Comparison of ENCODE assay signal across 8 cellular contexts in genomic region chr10:110225441-110225755, GRCh38. TPM values are rescaled to one million over a fixed set of nuclear protein-coding genes. Genes with fewer than 3 reads are reported as not detected.
DNase-seq lines count a peak whose midpoint lies in the region; ATAC-seq, FAIRE-seq and TF ChIP-seq lines count a peak whose summit lies in the region.

No MANE protein-coding gene starts in this region.

- CTCF ChIA-PET in A549 (lab: Yijun Ruan, JAX) = interaction anchor here (1.0 to 9.1 kb wide), 9 partner anchors 8 to 110 kb away, joined by 3 to 176 read pairs (median 3); partner anchors contain the start of gene MXI1

- H3K27me3 Mint-ChIP-seq in endothelial cell (ENCODE audit: unreplicated experiment) = peaks cover 15% of the 10 kb centered on the region

- no peaks in the 10 kb centered on the region for H3K9me3 Mint-ChIP-seq in endothelial cell (ENCODE audit: unreplicated experiment)

- no peaks in the 10 kb centered on the region for H3K27me3 ChIP-seq in MG63

- H3K4me3 Mint-ChIP-seq in endothelial cell (ENCODE audit: unreplicated experiment) = peak overlapping the region; percentile 89

- 6% methylated on average over 8 of the region's 8 CpGs for WGBS in A549 (ENCODE audit: missing lambda C conversion rate)

- TF ChIP-seq CTCF in A549 (IDR thresholded peaks at IDR 0.05) = no peak
- no peak for TF ChIP-seq CTCF in endothelial cell (IDR thresholded peaks at IDR 0.05; ENCODE audit: unreplicated experiment)
- TF ChIP-seq CTCF in retinal pigment epithelial cell (conservative IDR thresholded peaks at IDR 0.05; ENCODE audit: low read depth, low read length) = no peak

- TF ChIP-seq EP300 in A549 (IDR thresholded peaks at IDR 0.05) = no peak

- no peak for TF ChIP-seq POLR2A in A549 (IDR thresholded peaks at IDR 0.05; ENCODE audit: low read length)

- TF ChIP-seq RAD21 in A549 (conservative IDR thresholded peaks at IDR 0.05 in 1 of 2, IDR thresholded peaks at IDR 0.05 in 1 of 2) = no peak

- peak overlapping the region; percentile 74 for H3K4me2 ChIP-seq in A549

- H3K4me1 Mint-ChIP-seq in endothelial cell (ENCODE audit: unreplicated experiment) = peaks cover 28% of the 10 kb centered on the region

- H3K4me3 ChIP-seq in A549 (peak overlapping the region; percentile 65), MG63 (peak overlapping the region; percentile 86), retinal pigment epithelial cell (ENCODE audit: low read length) (peak overlapping the region; percentile 58)

- H3K36me3 Mint-ChIP-seq in endothelial cell (ENCODE audit: low read depth, unreplicated experiment) = peaks cover 12% of the 10 kb centered on the region

- DNase-seq in A549 (ENCODE audit: low read depth in 1 of 2, low spot score in 1 of 2) (no peak), MG63 (no peak), endothelial cell (ENCODE audit: low spot score) (no peak), retinal pigment epithelial cell (ENCODE audit: low read depth) (no peak), GM19239 (ENCODE audit: insufficient read length, low spot score) (no peak), NCI-H1105 (lab: John Stamatoyannopoulos, UW) (no peak), HuH-7.5 (ENCODE audit: low spot score) (no peak)

- peak overlapping the region; percentile 39 for H3K27ac Mint-ChIP-seq in endothelial cell (ENCODE audit: unreplicated experiment)

- H3K4me1 ChIP-seq in A549 = peaks cover 10% of the 10 kb centered on the region; the same call in 2 of the 3 replicates

- FAIRE-seq in A549 (lab: Jason Lieb, UNC) = no peak
- no peak for FAIRE-seq in GM19239 (lab: Jason Lieb, UNC)

- H3K9me3 ChIP-seq in A549 (no peaks in the 10 kb centered on the region), MG63 (no peaks in the 10 kb centered on the region)

- ATAC-seq in A549 = no peak
- peak; percentile 8 for ATAC-seq in GM19372 (IDR thresholded peaks at IDR 0.05; ENCODE audit: low read depth, unreplicated experiment)

- H3K36me3 ChIP-seq in MG63 = 0 out of 2 replicates have a peak, but pooled peaks cover 2% of the 10 kb centered on the region

- POLR2A ChIA-PET in A549 (lab: Yijun Ruan, JAX) = interaction anchor here (1.1 kb wide), 1 partner anchor 14 kb away, joined by 3 read pairs; no protein-coding TSS in a partner anchor

- peak overlapping the region; percentile 78 to 89 for H3K27ac ChIP-seq in A549

TF ChIP-seq in A549, 52 proteins besides CTCF, POLR2A, EP300 and RAD21:
- no peak for TF ChIP-seq KDM1A (IDR thresholded peaks at IDR 0.05; ENCODE audit: low read depth)
- no peak for TF ChIP-seq RARB (CRISPR knock-in tag; IDR thresholded peaks at IDR 0.05)
- TF ChIP-seq HMGXB4 (CRISPR knock-in tag; IDR thresholded peaks at IDR 0.05; ENCODE audit: borderline replicate concordance) = no peak
- TF ChIP-seq MAZ (IDR thresholded peaks at IDR 0.05; ENCODE audit: borderline replicate concordance, low read depth, low read length) = no peak
- no peak for TF ChIP-seq EHMT2 (IDR thresholded peaks at IDR 0.05; ENCODE audit: low read depth)
- no peak for TF ChIP-seq SREBF2 (IDR thresholded peaks at IDR 0.05)
- TF ChIP-seq MYC (IDR thresholded peaks at IDR 0.05; ENCODE audit: borderline replicate concordance, low read length) = no peak
- TF ChIP-seq, protein P1, sequence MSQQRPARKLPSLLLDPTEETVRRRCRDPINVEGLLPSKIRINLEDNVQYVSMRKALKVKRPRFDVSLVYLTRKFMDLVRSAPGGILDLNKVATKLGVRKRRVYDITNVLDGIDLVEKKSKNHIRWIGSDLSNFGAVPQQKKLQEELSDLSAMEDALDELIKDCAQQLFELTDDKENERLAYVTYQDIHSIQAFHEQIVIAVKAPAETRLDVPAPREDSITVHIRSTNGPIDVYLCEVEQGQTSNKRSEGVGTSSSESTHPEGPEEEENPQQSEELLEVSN (IDR thresholded peaks at IDR 0.05; ENCODE audit: borderline replicate concordance, low read depth) = no peak
- TF ChIP-seq CHD4 (IDR thresholded peaks at IDR 0.05; ENCODE audit: borderline replicate concordance) = no peak
- TF ChIP-seq MAFK (IDR thresholded peaks at IDR 0.05; ENCODE audit: partially characterized antibody) = no peak
- TF ChIP-seq NFE2L2 (conservative IDR thresholded peaks at IDR 0.05; ENCODE audit: low read length) = no peak
TF ChIP-seq in A549: peak in this region for 0.

RNA-seq across cellular contexts. Expression of gene MXI1, which starts 18.0 kb away (rescaled TPM):
- 12.7 and 15.7 TPM in 2 replicates for polyA plus RNA-seq in A549 (2011; rRNA removed)
- 3.3 and 4.2 TPM in 2 replicates for polyA plus RNA-seq in A549 (2012; cell fraction: cytosol; rRNA removed)
- 2.5 and 2.6 TPM in 2 replicates for polyA plus RNA-seq in A549 (2012; cell fraction: nucleus; rRNA removed)
- 4.8 to 7.2 TPM (median 7.1 TPM) in 3 replicates for polyA plus RNA-seq in A549 (2017; fragmentation: RNase III; extraction: RNeasy Plus Mini Kit Qiagen cat#74134 plus additional on column Dnase treatment)
- 9.8 and 10.2 TPM in 2 replicates for polyA minus RNA-seq in A549 (2011; rRNA and poly(A)+ RNA removed)
- total RNA-seq in MG63 (2014; rRNA removed; shearing (Covaris generic); ENCODE audit: low replicate concordance) = 13.0 and 15.7 TPM in 2 replicates
- total RNA-seq in endothelial cell (ENCODE audit: unreplicated experiment) = 10.3 TPM
